In genomic region chr2:190922411-190922810, GRCh38 we compare ENCODE assay signal across 26 cellular contexts. TPM values are rescaled to one million over a fixed set of nuclear protein-coding genes. Genes with fewer than 3 reads are reported as not detected.
DNase-seq lines count a peak whose midpoint lies in the region; ATAC-seq and TF ChIP-seq lines count a peak whose summit lies in the region.
"Had no signal": no experiment of that assay in that cellular context is flagged by ENCODE, and none has a peak within 500 bp of the region (broad histone marks: within the 10 kb centered on the region; RNA-seq: fewer than 3 reads in every experiment).

No MANE protein-coding gene starts in this region.

- H3K9ac ChIP-seq in mesenchymal stem cell (ENCODE audit: low read length) = no peak overlapping the region
- H3K9ac ChIP-seq in mammary epithelial cell (ENCODE audit: insufficient read depth, low read length) = no peak overlapping the region

- dilution Hi-C loops in mammary epithelial cell (cut with HindIII; ENCODE audit: low sequenced_read_pairs) = no loop called here

- no peak overlapping the region for H2BK120ac ChIP-seq in mesenchymal stem cell (ENCODE audit: low read depth, low read length)

- intact Hi-C loops in cardiac septum (cut with DNase I) = no loop called here
- intact Hi-C loops in CD4-positive, alpha-beta memory T cell (cut with micrococcal nuclease) = no loop called here
- intact Hi-C loops in mammary epithelial cell (cut with micrococcal nuclease) = no loop called here

- H4K8ac ChIP-seq in mesenchymal stem cell (ENCODE audit: low read length) = no peak overlapping the region

- H3K27me3 Mint-ChIP-seq in WTC11 (ENCODE audit: low read depth) (no peaks in the 10 kb centered on the region), nephron progenitor cell (ENCODE audit: low read depth, poor library complexity) (no peaks in the 10 kb centered on the region)
- H3K27me3 Mint-ChIP-seq in CD4-positive, alpha-beta memory T cell = no peaks in the 10 kb centered on the region
- H3K27me3 Mint-ChIP-seq: activated naive CD8-positive, alpha-beta T cell treated with anti-CD3 and anti-CD28 coated beads, Interleukin-2, amount 10 ng/mL, durations not matched to agents 7 days and 5 days; effector memory CD8-positive, alpha-beta T cell had no signal

- H3K9me3 Mint-ChIP-seq in WTC11 (no peaks in the 10 kb centered on the region), nephron progenitor cell (no peaks in the 10 kb centered on the region)
- H3K9me3 Mint-ChIP-seq in CD4-positive, alpha-beta memory T cell = no peaks in the 10 kb centered on the region
- H3K9me3 Mint-ChIP-seq: activated T-cell treated with anti-CD3 and anti-CD28 coated beads, Interleukin-2, amount 50 U/mL, for 72 hours; effector memory CD8-positive, alpha-beta T cell; T-helper 1 cell treated with Interleukin-12 subunit alpha and Interleukin-12 subunit beta and Interleukin-4 antibody, amounts not matched to agents 30 μg/mL and 1 μg/mL, for 36 hours had no signal

- H2BK15ac ChIP-seq in mesenchymal stem cell (ENCODE audit: low read depth, poor library complexity, severe bottlenecking) = no peak overlapping the region

- H3K14ac ChIP-seq in mesenchymal stem cell (ENCODE audit: low read length in 2 of 2) = no peak overlapping the region

- H2BK12ac ChIP-seq in mesenchymal stem cell (ENCODE audit: low read length in 2 of 2) = no peak overlapping the region

- WGBS in mesenchymal stem cell = no CpG with 5 or more reads among the region's 1 CpG
- 92% methylated on average over 1 of the region's 1 CpG for WGBS in mammary epithelial cell (ENCODE audit: low coverage, missing lambda C conversion rate)

- peak overlapping the region; percentile 86 for H3K27ac ChIP-seq in cardiac muscle cell
- peak overlapping the region; percentile 29 for H3K27ac ChIP-seq in mesenchymal stem cell (ENCODE audit: low read length, poor library complexity, severe bottlenecking)
- no peak overlapping the region for H3K27ac ChIP-seq in CD4-positive, alpha-beta memory T cell (ENCODE audit: low read depth, low read length)
- no peak overlapping the region for H3K27ac ChIP-seq in mammary epithelial cell (ENCODE audit: insufficient read depth, low read depth, low read length)
- H3K27ac ChIP-seq: right lobe of liver, SK-N-MC had no signal

- POLR2A ChIA-PET in WTC11 (lab: Charles Lee) = interaction anchor here (1.0 kb wide), 1 partner anchor 10 kb away, joined by 3 read pairs; no protein-coding TSS in a partner anchor
- POLR2A ChIA-PET in CD4-positive, alpha-beta memory T cell (lab: Charles Lee; ENCODE audit: partially characterized antibody) = no interaction called here

- H3K4me1 ChIP-seq in cardiac muscle cell (ENCODE audit: low read depth) = peaks cover 26% of the 10 kb centered on the region
- peaks cover 1% of the 10 kb centered on the region for H3K4me1 ChIP-seq in mesenchymal stem cell (ENCODE audit: control insufficient read depth, insufficient read depth, low read depth, low read length)
- peaks cover 12% of the 10 kb centered on the region for H3K4me1 ChIP-seq in CD4-positive, alpha-beta memory T cell (ENCODE audit: insufficient read depth, low read length)
- H3K4me1 ChIP-seq in mammary epithelial cell (ENCODE audit: insufficient read depth, low read length) = peaks cover 5% of the 10 kb centered on the region
- H3K4me1 ChIP-seq: right lobe of liver had no signal

- H3K4me3 Mint-ChIP-seq in WTC11 (no peak overlapping the region), nephron progenitor cell (no peak overlapping the region)
- H3K4me3 Mint-ChIP-seq in CD4-positive, alpha-beta memory T cell = peak overlapping the region in 1 of 8 donors; percentile 22
- H3K4me3 Mint-ChIP-seq: activated naive CD8-positive, alpha-beta T cell treated with anti-CD3 and anti-CD28 coated beads, Interleukin-2, amount 10 ng/mL, durations not matched to agents 7 days and 5 days; activated T-cell treated with anti-CD3 and anti-CD28 coated beads, Interleukin-2, amount 50 U/mL, for 72 hours; effector memory CD8-positive, alpha-beta T cell; T-helper 1 cell treated with Interleukin-12 subunit alpha and Interleukin-12 subunit beta and Interleukin-4 antibody, amounts not matched to agents 30 μg/mL and 1 μg/mL, for 36 hours had no signal

- TF ChIP-seq CTCF in cardiac muscle cell (IDR thresholded peaks at IDR 0.05; ENCODE audit: low read depth, low read length) = no peak
- TF ChIP-seq CTCF in WTC11 (IDR thresholded peaks at IDR 0.05) = no peak
- no peak for TF ChIP-seq CTCF in nephron progenitor cell (IDR thresholded peaks at IDR 0.05)
- TF ChIP-seq CTCF in mammary epithelial cell (conservative IDR thresholded peaks at IDR 0.05 in 1 of 2, IDR thresholded peaks at IDR 0.05 in 1 of 2; ENCODE audit: extremely low read depth in 1 of 2, insufficient read depth in 1 of 2, low read depth in 1 of 2, low read length in 2 of 2) = no peak

- H3K36me3 Mint-ChIP-seq in WTC11 = peaks cover 48% of the 10 kb centered on the region
- H3K36me3 Mint-ChIP-seq in CD4-positive, alpha-beta memory T cell = peaks cover 50 to 70% of the 10 kb centered on the region in 2 donors
- H3K36me3 Mint-ChIP-seq in nephron progenitor cell (ENCODE audit: low read depth) = peaks cover 60% of the 10 kb centered on the region

- H4K20me1 ChIP-seq in mammary epithelial cell (ENCODE audit: insufficient read depth, low read length) = no peaks in the 10 kb centered on the region

- ATAC-seq in WTC11 = no peak
- ATAC-seq: activated T-cell treated with anti-CD3 and anti-CD28 coated beads, Interleukin-2, amount 50 U/mL, for 72 hours; body of pancreas; effector memory CD8-positive, alpha-beta T cell; esophagus mucosa; right lobe of liver had no signal

- H2AFZ ChIP-seq in mesenchymal stem cell (ENCODE audit: low read depth, low read length) (no peak overlapping the region), mammary epithelial cell (ENCODE audit: low read depth, low read length) (no peak overlapping the region)

- no TSS peak for BruUV-seq in mammary epithelial cell (replicated peaks; lab: Mats Ljungman, UMichigan)

- peaks cover 4% of the 10 kb centered on the region for H3K79me1 ChIP-seq in mesenchymal stem cell (replicated peaks; ENCODE audit: low read length, poor library complexity, severe bottlenecking)

- H3K27ac Mint-ChIP-seq in WTC11 (peak overlapping the region; percentile 3; the same call in 1 of the 2 replicates), nephron progenitor cell (no peak overlapping the region)
- H3K27ac Mint-ChIP-seq in CD4-positive, alpha-beta memory T cell = peak overlapping the region in 3 of 7 donors; percentile 5 to 85 (median 58)
- H3K27ac Mint-ChIP-seq: activated naive CD8-positive, alpha-beta T cell treated with anti-CD3 and anti-CD28 coated beads, Interleukin-2, amount 10 ng/mL, durations not matched to agents 7 days and 5 days; T-helper 1 cell treated with Interleukin-12 subunit alpha and Interleukin-12 subunit beta and Interleukin-4 antibody, amounts not matched to agents 30 μg/mL and 1 μg/mL, for 36 hours had no signal

- peaks cover 51% of the 10 kb centered on the region for H3K79me2 ChIP-seq in mammary epithelial cell (ENCODE audit: insufficient read depth, low read length)

- H2AK5ac ChIP-seq in mesenchymal stem cell (ENCODE audit: low read length, severe bottlenecking) = no peak overlapping the region

- H4K91ac ChIP-seq in mesenchymal stem cell (ENCODE audit: low read length) = no peak overlapping the region

- no peak overlapping the region for H3K4ac ChIP-seq in mesenchymal stem cell (ENCODE audit: low read depth in 1 of 2, low read length in 2 of 2)

- no peak overlapping the region for H3K18ac ChIP-seq in mesenchymal stem cell (ENCODE audit: low read depth in 1 of 2, low read length in 2 of 2)

- CTCF ChIA-PET in WTC11 (lab: Charles Lee) (no interaction called here), mammary epithelial cell (lab: Charles Lee; ENCODE audit: low non-redundant PET) (no interaction called here)
- CTCF ChIA-PET in CD4-positive, alpha-beta memory T cell (lab: Charles Lee; ENCODE audit: partially characterized antibody) = no interaction called here

- in situ Hi-C loops in mammary epithelial cell (cut with MboI; ENCODE audit: low sequenced_read_pairs in 2 of 2) = no loop called here

- H3K27me3 ChIP-seq in cardiac muscle cell = no peaks in the 10 kb centered on the region
- H3K27me3 ChIP-seq in mesenchymal stem cell (ENCODE audit: control insufficient read depth in 1 of 2, insufficient read depth in 1 of 2, low read length in 2 of 2) = no peaks in the 10 kb centered on the region
- H3K27me3 ChIP-seq in CD4-positive, alpha-beta memory T cell (ENCODE audit: insufficient read depth, low read length) = no peaks in the 10 kb centered on the region
- H3K27me3 ChIP-seq in mammary epithelial cell (ENCODE audit: insufficient read depth, low read length) = no peaks in the 10 kb centered on the region
- H3K27me3 ChIP-seq: BE2C, body of pancreas, right lobe of liver had no signal

- H3K36me3 ChIP-seq in cardiac muscle cell (peaks cover 14% of the 10 kb centered on the region), mesenchymal stem cell (ENCODE audit: control insufficient read depth in 1 of 2, insufficient read depth in 2 of 2, low read depth in 1 of 2, low read length in 2 of 2) (peaks cover 5 to 99% of the 10 kb centered on the region in 2 experiments), mammary epithelial cell (ENCODE audit: insufficient read depth, low read length) (peaks cover 63% of the 10 kb centered on the region)
- peaks cover 40% of the 10 kb centered on the region for H3K36me3 ChIP-seq in CD4-positive, alpha-beta memory T cell (ENCODE audit: insufficient read depth, low read length)
- H3K36me3 ChIP-seq: right lobe of liver had no signal

- H3K4me2 ChIP-seq in mesenchymal stem cell (ENCODE audit: low read length, poor library complexity, severe bottlenecking) (no peak overlapping the region), mammary epithelial cell (ENCODE audit: insufficient read depth, low read depth, low read length) (no peak overlapping the region)

- H3K9me3 ChIP-seq in cardiac muscle cell (ENCODE audit: low read depth) (no peaks in the 10 kb centered on the region), mesenchymal stem cell (ENCODE audit: control insufficient read depth, low read length) (no peaks in the 10 kb centered on the region), mammary epithelial cell (replicated peaks; ENCODE audit: insufficient read depth, low read length) (no peaks in the 10 kb centered on the region)
- no peaks in the 10 kb centered on the region for H3K9me3 ChIP-seq in CD4-positive, alpha-beta memory T cell (ENCODE audit: control insufficient read depth in 1 of 2, low read length in 2 of 2)
- H3K9me3 ChIP-seq: BE2C, body of pancreas, right lobe of liver had no signal

- H2BK5ac ChIP-seq in mesenchymal stem cell (ENCODE audit: low read depth, low read length, poor library complexity, severe bottlenecking) = no peak overlapping the region

- no peak overlapping the region for H3K23ac ChIP-seq in mesenchymal stem cell (ENCODE audit: low read length in 2 of 2)

- peak; percentile 5 to 17 for DNase-seq in cardiac muscle cell (ENCODE audit: low read depth in 1 of 2, low spot score in 1 of 2)
- no peak for DNase-seq in cardiac septum (ENCODE audit: low spot score)
- no peak for DNase-seq in WTC11 (ENCODE audit: low spot score)
- no peak for DNase-seq in mesenchymal stem cell
- no peak for DNase-seq in CD4-positive, alpha-beta memory T cell
- no peak for DNase-seq in nephron progenitor cell
- no peak for DNase-seq in mammary epithelial cell
- DNase-seq in DMS53 treated with DMSO at 0.1 percent for 48 hours (lab: John Stamatoyannopoulos, UW; ENCODE audit: unreplicated experiment) = no peak
- DNase-seq: activated CD4-positive, alpha-beta T cell treated with anti-CD3 and anti-CD28 coated beads for 4 hours; activated naive CD8-positive, alpha-beta T cell treated with anti-CD3 and anti-CD28 coated beads, Interleukin-2, amount 10 ng/mL, durations not matched to agents 7 days and 5 days; activated T-cell treated with anti-CD3 and anti-CD28 coated beads, Interleukin-2, amount 50 U/mL, for 72 hours; BE2C; body of pancreas; DMS 273 treated with DMSO at 0.1 percent for 48 hours; effector memory CD8-positive, alpha-beta T cell; foreskin melanocyte; IMR-90; midbrain; NCI-H1048; NCI-H1694 treated with DMSO at 0.1 percent for 48 hours; NCI-H526 treated with DMSO at 0.1 percent for 48 hours; right lobe of liver; RPMI8226 had no signal

- no peak overlapping the region for H3K4me3 ChIP-seq in cardiac muscle cell
- H3K4me3 ChIP-seq in mesenchymal stem cell (ENCODE audit: insufficient read depth in 1 of 2, low read depth in 1 of 2, low read length in 2 of 2) = no peak overlapping the region
- H3K4me3 ChIP-seq in CD4-positive, alpha-beta memory T cell (ENCODE audit: low read length in 2 of 2) = no peak overlapping the region
- no peak overlapping the region for H3K4me3 ChIP-seq in mammary epithelial cell (replicated peaks in 1 of 3; ENCODE audit: insufficient read depth in 1 of 3, low read depth in 2 of 3, low read length in 3 of 3)
- H3K4me3 ChIP-seq: body of pancreas, right lobe of liver, SK-N-MC had no signal

- H3K4me1 Mint-ChIP-seq in WTC11 (no peaks in the 10 kb centered on the region), nephron progenitor cell (no peaks in the 10 kb centered on the region)
- peaks cover 16 to 28% (median 23%) of the 10 kb centered on the region in 4 donors for H3K4me1 Mint-ChIP-seq in CD4-positive, alpha-beta memory T cell

RNA-seq across cellular contexts. Expression of gene GLS, which starts 41.8 kb away (rescaled TPM):
- 63.7 and 80.8 TPM in 2 replicates for total RNA-seq in cardiac muscle cell
- polyA plus RNA-seq in cardiac muscle cell = 35.2 and 45.7 TPM in 2 replicates
- total RNA-seq in cardiac septum = 80.2 TPM
- total RNA-seq in WTC11 (2021) = 102 to 115 TPM (median 102 TPM) in 3 replicates
- polyA plus RNA-seq in mesenchymal stem cell (2013, experiment 1 of 2) = 33.6 TPM
- 34.7 TPM for polyA plus RNA-seq in mesenchymal stem cell (2013, experiment 2 of 2)
- total RNA-seq in CD4-positive, alpha-beta memory T cell = 100 to 1,000 TPM; 200 to 208 TPM
- 10 to 100 TPM; 27.0 to 64.6 TPM for polyA plus RNA-seq in CD4-positive, alpha-beta memory T cell
- total RNA-seq in mammary epithelial cell = 100 to 1,000 TPM; 166 to 403 TPM
- 35.5 TPM for polyA plus RNA-seq in mammary epithelial cell
- 408 TPM for polyA minus RNA-seq in mammary epithelial cell

Comparison
In these comparisons a context has a peak if more than half of its experiments do, and no peak if none do; other contexts are left out.
1. DNase-seq: peak in cardiac muscle cell (2 of 2); none in cardiac septum (single experiment), WTC11 (single experiment), mesenchymal stem cell (single experiment), CD4-positive, alpha-beta memory T cell (0 of 5), nephron progenitor cell (single experiment), mammary epithelial cell (single experiment) and DMS53 treated with DMSO at 0.1 percent for 48 hours (single experiment).
2. H3K27ac ChIP-seq: peak in cardiac muscle cell (single experiment) and mesenchymal stem cell (single experiment); none in CD4-positive, alpha-beta memory T cell (single experiment) and mammary epithelial cell (single experiment).